8 cellular contexts compared by ENCODE assay signal in the genomic region with DNA sequence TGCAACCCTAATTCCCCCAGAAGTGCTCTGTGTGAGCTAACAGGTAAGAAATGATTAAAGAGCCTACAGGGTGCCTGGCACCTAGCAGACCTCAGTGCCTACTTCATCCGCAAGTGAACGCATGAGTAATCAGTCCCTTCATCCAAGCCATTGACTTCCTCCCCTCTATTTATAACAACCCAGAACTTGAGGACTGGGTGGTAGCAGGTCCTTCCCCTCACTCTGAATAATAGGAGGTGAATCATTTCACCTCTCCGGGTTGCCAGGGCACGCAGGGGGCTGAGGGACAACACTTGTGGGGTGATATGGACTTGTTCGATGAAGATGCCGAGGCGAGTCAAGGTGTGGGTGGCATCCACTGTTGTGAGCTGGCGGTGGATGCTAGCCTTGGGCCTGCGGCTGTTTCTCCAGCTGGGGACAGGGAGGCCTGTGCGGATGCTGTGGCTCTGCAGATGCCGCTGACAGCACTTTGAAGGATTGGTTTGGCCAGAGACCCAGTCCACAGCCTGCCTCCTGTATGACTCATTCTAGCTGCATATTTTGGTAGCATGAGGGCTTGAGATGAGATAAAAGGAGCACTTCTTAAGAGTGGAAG. TPM values are rescaled to one million over a fixed set of nuclear protein-coding genes. Genes with fewer than 3 reads are reported as not detected.
DNase-seq lines count a peak whose midpoint lies in the region; ATAC-seq and TF ChIP-seq lines count a peak whose summit lies in the region.

No MANE protein-coding gene starts in this region.

- peak overlapping the region; percentile 39 for H3K9ac ChIP-seq in PC-3 (ENCODE audit: low read length)

- H3K27ac ChIP-seq in PC-3 (ENCODE audit: low read length) (peak overlapping the region; percentile 93), foreskin keratinocyte (peak overlapping the region; percentile 88)

- H3K9me3 ChIP-seq in PC-3 (ENCODE audit: low read length): no peaks in the 10 kb centered on the region

- peaks cover 76% of the 10 kb centered on the region for H3K4me1 ChIP-seq in PC-3 (ENCODE audit: insufficient read depth, low read length)
- H3K4me1 ChIP-seq in foreskin keratinocyte: peaks cover 41% of the 10 kb centered on the region

- no peaks in the 10 kb centered on the region for H4K20me1 ChIP-seq in PC-3 (ENCODE audit: low read length)

- intact Hi-C loops in PC-3 (cut with micrococcal nuclease): loop anchor here (10.0 kb wide), 1 partner anchor 1040 kb away; no protein-coding TSS in a partner anchor

- TF ChIP-seq CTCF in PC-3 (conservative IDR thresholded peaks at IDR 0.05; ENCODE audit: low read depth, low read length) (no peak), foreskin keratinocyte (conservative IDR thresholded peaks at IDR 0.05) (peak; percentile 12), GM10266 (IDR thresholded peaks at IDR 0.05; ENCODE audit: control insufficient read depth, insufficient read depth, low read depth, missing control alignments) (no peak)

- POLR2A ChIA-PET in PC-3 (lab: Charles Lee; ENCODE audit: unreplicated experiment): interaction anchor here (0.6 to 1.1 kb wide), 3 partner anchors 13 to 171 kb away, joined by 3 to 6 read pairs (median 3); no protein-coding TSS in a partner anchor

- ATAC-seq in HG02840 (IDR thresholded peaks at IDR 0.05; ENCODE audit: low FRiP score, unreplicated experiment) (peak; percentile 37), PC-3 (peak; percentile 70), foreskin keratinocyte (peak; percentile 76), GM18498 (IDR thresholded peaks at IDR 0.05; ENCODE audit: unreplicated experiment) (no peak)

- peaks cover 65% of the 10 kb centered on the region for H3K79me2 ChIP-seq in PC-3 (ENCODE audit: low read length)

- peaks cover 18% of the 10 kb centered on the region for H3F3A ChIP-seq in PC-3 (ENCODE audit: low read length, unreplicated experiment)

- peak overlapping the region; percentile 41 for H2AFZ ChIP-seq in PC-3 (ENCODE audit: low read length)

- no peaks in the 10 kb centered on the region for H3K27me3 ChIP-seq in PC-3 (ENCODE audit: low read length)
- no peaks in the 10 kb centered on the region for H3K27me3 ChIP-seq in foreskin keratinocyte

- no peaks in the 10 kb centered on the region for H3K36me3 ChIP-seq in PC-3 (ENCODE audit: low read depth, low read length)

- H3K9me2 ChIP-seq in PC-3 (replicated peaks; ENCODE audit: low read length): no peaks in the 10 kb centered on the region

- peak; percentile 69 for DNase-seq in GM04503 (ENCODE audit: low read depth)
- DNase-seq in PC-3: peak; percentile 97
- DNase-seq in activated T-helper 1 cell treated with anti-CD3 and anti-CD28 coated beads, Interleukin-2, amount 50 U/mL, for 16 hours (ENCODE audit: low read depth in 1 of 2, low spot score in 1 of 2): peak; percentile 50 to 60
- DNase-seq in foreskin keratinocyte: peak; percentile 80 to 88
- peak; percentile 57 for DNase-seq in pulmonary artery endothelial cell (ENCODE audit: low read depth, low spot score)
- no peak for DNase-seq in GM10266 (ENCODE audit: extremely low spot score)

- CTCF ChIA-PET in PC-3 (lab: Charles Lee): no interaction called here

- peak overlapping the region; percentile 71 for H3K4me2 ChIP-seq in PC-3 (ENCODE audit: low read length)

- peak overlapping the region; percentile 43 for H3K4me3 ChIP-seq in PC-3 (ENCODE audit: low read length)

- no TSS peak for BruUV-seq in PC-3 (replicated peaks; lab: Mats Ljungman, UMichigan)

RNA-seq across cellular contexts. Expression of gene SORL1, which starts 12.3 kb away (rescaled TPM):
- 53.7 and 74.5 TPM in 2 replicates for total RNA-seq in PC-3 (2014; rRNA removed)
- total RNA-seq in foreskin keratinocyte: 67.1 and 71.9 TPM in 2 replicates
- 9.5 and 11.1 TPM in 2 replicates for polyA plus RNA-seq in foreskin keratinocyte
- total RNA-seq in pulmonary artery endothelial cell: 0.26 and 0.53 TPM in 2 replicates

Comparison
In these comparisons a context has a peak if more than half of its experiments do, and no peak if none do; other contexts are left out.
1. RNA of gene SORL1, which starts 12.3 kb away (total RNA-seq): 67.1 to 71.9 TPM in foreskin keratinocyte and 53.7 to 74.5 TPM in PC-3; 0.26 to 0.53 TPM in pulmonary artery endothelial cell; every median in the first group is over 10 times any median in the second.